ENCODE assay signal across 7 cellular contexts in genomic region chr11:95849087-95849825, GRCh38. TPM values are rescaled to one million over a fixed set of nuclear protein-coding genes. Genes with fewer than 3 reads are reported as not detected.
DNase-seq lines count a peak whose midpoint lies in the region.

No MANE protein-coding gene starts in this region.

- 0 out of 2 replicates have a peak, but pooled peaks cover 4% of the 10 kb centered on the region for H3K79me2 ChIP-seq in GM23248 (ENCODE audit: insufficient read depth)

- CTCF ChIA-PET in activated CD4-positive, alpha-beta memory T cell treated with anti-CD3 and anti-CD28 coated beads, Interleukin-2, amount 10 ng/mL, durations not matched to agents 7 days and 5 days (lab: Charles Lee), result interaction anchor here (1.1 to 2.8 kb wide), 11 partner anchors 14 to 576 kb away, joined by 3 to 26 read pairs (median 5); partner anchors contain the start of genes CCDC82 and MAML2

- H3K4me3 ChIP-seq in GM23248, result no peak overlapping the region

- intact Hi-C loops in posterior cingulate gyrus (cut with DNase I), result loop anchor here (10.0 kb wide), 1 partner anchor 76 kb away; the partner anchor contains the start of gene MTMR2

- H3K9me2 ChIP-seq in GM23248 (ENCODE audit: insufficient read depth), result no peaks in the 10 kb centered on the region

- H3K4me3 Mint-ChIP-seq in activated CD4-positive, alpha-beta memory T cell treated with anti-CD3 and anti-CD28 coated beads, Interleukin-2, amount 10 ng/mL, durations not matched to agents 7 days and 5 days, result no peak overlapping the region

- H3K27ac Mint-ChIP-seq in activated CD4-positive, alpha-beta memory T cell treated with anti-CD3 and anti-CD28 coated beads, Interleukin-2, amount 10 ng/mL, durations not matched to agents 7 days and 5 days, result no peak overlapping the region

- H3K36me3 ChIP-seq in GM23248 (ENCODE audit: low read depth), result peaks cover 32% of the 10 kb centered on the region; the same call in 1 of the 2 replicates

- H3K27me3 ChIP-seq in GM23248 (replicated peaks; ENCODE audit: insufficient read depth), result no peaks in the 10 kb centered on the region

- no peaks in the 10 kb centered on the region for H3K4me1 Mint-ChIP-seq in activated CD4-positive, alpha-beta memory T cell treated with anti-CD3 and anti-CD28 coated beads, Interleukin-2, amount 10 ng/mL, durations not matched to agents 7 days and 5 days

- H3K9me3 Mint-ChIP-seq in activated CD4-positive, alpha-beta memory T cell treated with anti-CD3 and anti-CD28 coated beads, Interleukin-2, amount 10 ng/mL, durations not matched to agents 7 days and 5 days, result no peaks in the 10 kb centered on the region

- peak; percentile 18 for DNase-seq in GDM1 (lab: John Stamatoyannopoulos, UW)
- DNase-seq in GM23248, result peak; percentile 84
- peak; percentile 2 for DNase-seq in NCI-H2227 treated with DMSO at 0.1 percent for 48 hours (lab: John Stamatoyannopoulos, UW)
- DNase-seq in activated CD4-positive, alpha-beta memory T cell treated with anti-CD3 and anti-CD28 coated beads, Interleukin-2, amount 10 ng/mL, durations not matched to agents 7 days and 5 days, result peak; percentile 23
- DNase-seq in globus pallidus (ENCODE audit: low spot score), result peak; percentile 78
- DNase-seq in posterior cingulate gyrus, result peak in 6 of 10 donors; percentile 18 to 88 (median 38)
- DNase-seq in NCI-H2029 treated with DMSO at 0.1 percent for 48 hours (lab: John Stamatoyannopoulos, UW), result no peak

- peaks cover 50% of the 10 kb centered on the region for H3F3A ChIP-seq in GM23248 (ENCODE audit: insufficient read depth)

- H3K36me3 Mint-ChIP-seq in activated CD4-positive, alpha-beta memory T cell treated with anti-CD3 and anti-CD28 coated beads, Interleukin-2, amount 10 ng/mL, durations not matched to agents 7 days and 5 days (ENCODE audit: low read depth), result peaks cover 17% of the 10 kb centered on the region

- no peaks in the 10 kb centered on the region for H3K9me3 ChIP-seq in GM23248 (ENCODE audit: low read depth)

- WGBS in GM23248 (ENCODE audit: low coverage in 1 of 2, low lambda C conversion rate in 2 of 2, missing lambda C conversion rate in 2 of 2), 2 experiments, result 46 to 55% methylated on average over 6 of the region's 6 CpGs

- no peaks in the 10 kb centered on the region for H3K27me3 Mint-ChIP-seq in activated CD4-positive, alpha-beta memory T cell treated with anti-CD3 and anti-CD28 coated beads, Interleukin-2, amount 10 ng/mL, durations not matched to agents 7 days and 5 days

- peak overlapping the region; percentile 37 for H3K27ac ChIP-seq in GM23248

- no peaks in the 10 kb centered on the region for H4K20me1 ChIP-seq in GM23248 (ENCODE audit: insufficient read depth)

- no peak overlapping the region for H2AFZ ChIP-seq in GM23248

- H3K9ac ChIP-seq in GM23248, result no peak overlapping the region

- peak overlapping the region; percentile 25 for H3K4me2 ChIP-seq in GM23248 (ENCODE audit: unreplicated experiment)

- POLR2A ChIA-PET in activated CD4-positive, alpha-beta memory T cell treated with anti-CD3 and anti-CD28 coated beads, Interleukin-2, amount 10 ng/mL, durations not matched to agents 7 days and 5 days (lab: Charles Lee), result interaction anchor here (0.7 to 1.2 kb wide), 2 partner anchors 494 to 540 kb away, joined by 4 read pairs; partner anchors contain the start of genes CCDC82, JRKL and MAML2

- in situ Hi-C loops in GM23248 (cut with MboI), result loop anchor here (10.0 kb wide), 1 partner anchor 506 kb away; no protein-coding TSS in a partner anchor

- peaks cover 27% of the 10 kb centered on the region for H3K4me1 ChIP-seq in GM23248 (ENCODE audit: insufficient read depth)

RNA-seq across cellular contexts. Expression of gene CEP57, which starts 59.0 kb away (rescaled TPM):
- 36.5 and 40.8 TPM in 2 replicates for total RNA-seq in GM23248 (2014; rRNA removed; shearing (Covaris generic))
- 39.7 and 41.1 TPM in 2 replicates for polyA plus RNA-seq in GM23248 (2016; fragmentation: Nextera tagmentation; extraction: Ambion mirVana)
- 100 to 1,000 TPM; 102 to 105 TPM for total RNA-seq in activated CD4-positive, alpha-beta memory T cell treated with anti-CD3 and anti-CD28 coated beads, Interleukin-2, amount 10 ng/mL, durations not matched to agents 7 days and 5 days

RNA-seq across cellular contexts. Expression of gene FAM76B, which starts 59.7 kb away (rescaled TPM):
- 10.4 and 15.0 TPM in 2 replicates for total RNA-seq in GM23248 (2014; rRNA removed; shearing (Covaris generic))
- polyA plus RNA-seq in GM23248 (2016; fragmentation: Nextera tagmentation; extraction: Ambion mirVana), result 8.0 and 9.3 TPM in 2 replicates
- total RNA-seq in activated CD4-positive, alpha-beta memory T cell treated with anti-CD3 and anti-CD28 coated beads, Interleukin-2, amount 10 ng/mL, durations not matched to agents 7 days and 5 days, result 10 to 100 TPM; 48.1 to 51.5 TPM
